12 cellular contexts compared by ENCODE assay signal in genomic region chr3:60579734-60580133, GRCh38.
DNase-seq lines count a peak whose midpoint lies in the region; ATAC-seq and TF ChIP-seq lines count a peak whose summit lies in the region.
"Had no signal": no experiment of that assay in that cellular context is flagged by ENCODE, and none has a peak within 500 bp of the region (broad histone marks: within the 10 kb centered on the region; RNA-seq: fewer than 3 reads in every experiment).

No MANE protein-coding gene starts in this region.

- peaks cover 7% of the 10 kb centered on the region for H3K27me3 Mint-ChIP-seq in type B pancreatic cell
- H3K27me3 Mint-ChIP-seq: activated CD8-positive, alpha-beta memory T cell treated with anti-CD3 and anti-CD28 coated beads, Interleukin-2, amount 10 ng/mL, durations not matched to agents 7 days and 5 days had no signal

- H3K9ac ChIP-seq in smooth muscle cell (ENCODE audit: low read depth) = peak overlapping the region; percentile 58

- peaks cover 5% of the 10 kb centered on the region for H3K4me1 ChIP-seq in smooth muscle cell (ENCODE audit: low read depth)

- H3K36me3 Mint-ChIP-seq in type B pancreatic cell = no peaks in the 10 kb centered on the region
- H3K36me3 Mint-ChIP-seq: activated CD8-positive, alpha-beta memory T cell treated with anti-CD3 and anti-CD28 coated beads, Interleukin-2, amount 10 ng/mL, durations not matched to agents 7 days and 5 days had no signal

- H3K36me3 ChIP-seq in smooth muscle cell (ENCODE audit: low read depth) = no peaks in the 10 kb centered on the region

- H3K9me3 Mint-ChIP-seq in type B pancreatic cell = no peaks in the 10 kb centered on the region
- H3K9me3 Mint-ChIP-seq: endodermal cell, neural crest cell had no signal

- no peaks in the 10 kb centered on the region for H3K9me3 ChIP-seq in smooth muscle cell (replicated peaks; ENCODE audit: low read depth)

- H3K4me3 Mint-ChIP-seq in type B pancreatic cell = no peak overlapping the region
- H3K4me3 Mint-ChIP-seq: activated CD8-positive, alpha-beta memory T cell treated with anti-CD3 and anti-CD28 coated beads, Interleukin-2, amount 10 ng/mL, durations not matched to agents 7 days and 5 days; endodermal cell; neural crest cell had no signal

- H3K27ac Mint-ChIP-seq in type B pancreatic cell = no peak overlapping the region
- H3K27ac Mint-ChIP-seq: activated CD8-positive, alpha-beta memory T cell treated with anti-CD3 and anti-CD28 coated beads, Interleukin-2, amount 10 ng/mL, durations not matched to agents 7 days and 5 days; endodermal cell had no signal

- no peak for ATAC-seq in GM21360 (IDR thresholded peaks at IDR 0.05; ENCODE audit: unreplicated experiment)
- ATAC-seq: activated CD8-positive, alpha-beta memory T cell treated with anti-CD3 and anti-CD28 coated beads, Interleukin-2, amount 10 ng/mL, durations not matched to agents 7 days and 5 days had no signal

- peak overlapping the region; percentile 95 for H3K27ac ChIP-seq in smooth muscle cell (ENCODE audit: low read depth)

- peak overlapping the region; percentile 64 for H3K4me2 ChIP-seq in smooth muscle cell

- no peak for TF ChIP-seq CTCF in fibroblast of the aortic adventitia (IDR thresholded peaks at IDR 0.05; ENCODE audit: insufficient read depth, low read length)
- TF ChIP-seq CTCF in smooth muscle cell (IDR thresholded peaks at IDR 0.05; ENCODE audit: borderline replicate concordance, insufficient read depth, poor library complexity, severe bottlenecking) = no peak
- no peak for TF ChIP-seq CTCF in type B pancreatic cell (conservative IDR thresholded peaks at IDR 0.05)

- H3K4me3 ChIP-seq in fibroblast of the aortic adventitia (ENCODE audit: low read depth, low read length) (no peak overlapping the region), smooth muscle cell (no peak overlapping the region)

- no peaks in the 10 kb centered on the region for H4K20me1 ChIP-seq in smooth muscle cell (ENCODE audit: low read depth)

- no peak overlapping the region for H2AFZ ChIP-seq in smooth muscle cell (ENCODE audit: low read depth)

- peak; percentile 67 for DNase-seq in GM04503 (ENCODE audit: low read depth)
- peak; percentile 88 for DNase-seq in RPMI7951 (ENCODE audit: low read depth)
- peak; percentile 70 for DNase-seq in fibroblast of the aortic adventitia (ENCODE audit: low read depth)
- DNase-seq in smooth muscle cell (lab: John Stamatoyannopoulos, UW; ENCODE audit: unreplicated experiment) = no peak
- DNase-seq in NCI-H748 treated with DMSO at 0.1 percent for 48 hours (lab: John Stamatoyannopoulos, UW) = no peak
- DNase-seq in type B pancreatic cell (ENCODE audit: extremely low spot score, unreplicated experiment) = no peak
- DNase-seq: activated CD8-positive, alpha-beta memory T cell treated with anti-CD3 and anti-CD28 coated beads, Interleukin-2, amount 10 ng/mL, durations not matched to agents 7 days and 5 days; endodermal cell; GOT3; T1000 had no signal

- WGBS in smooth muscle cell (ENCODE audit: low lambda C conversion rate) = 2% methylated on average over 5 of the region's 5 CpGs

- no peaks in the 10 kb centered on the region for H3K79me2 ChIP-seq in smooth muscle cell (ENCODE audit: low read depth)

- H3K4me1 Mint-ChIP-seq in type B pancreatic cell (ENCODE audit: unreplicated experiment) = peaks cover 14% of the 10 kb centered on the region
- H3K4me1 Mint-ChIP-seq: activated CD8-positive, alpha-beta memory T cell treated with anti-CD3 and anti-CD28 coated beads, Interleukin-2, amount 10 ng/mL, durations not matched to agents 7 days and 5 days; neural crest cell had no signal

- peaks cover 5% of the 10 kb centered on the region for H3F3A ChIP-seq in smooth muscle cell (ENCODE audit: low read depth)

- H3K27me3 ChIP-seq in smooth muscle cell (ENCODE audit: low read depth) = no peaks in the 10 kb centered on the region

Comparison
In these comparisons a context has a peak if more than half of its experiments do, and no peak if none do; other contexts are left out.
1. DNase-seq: peak in GM04503 (single experiment), RPMI7951 (single experiment) and fibroblast of the aortic adventitia (single experiment); none in smooth muscle cell (single experiment), NCI-H748 treated with DMSO at 0.1 percent for 48 hours (single experiment) and type B pancreatic cell (single experiment).